22 cellular contexts compared by ENCODE assay signal in the genomic region with DNA sequence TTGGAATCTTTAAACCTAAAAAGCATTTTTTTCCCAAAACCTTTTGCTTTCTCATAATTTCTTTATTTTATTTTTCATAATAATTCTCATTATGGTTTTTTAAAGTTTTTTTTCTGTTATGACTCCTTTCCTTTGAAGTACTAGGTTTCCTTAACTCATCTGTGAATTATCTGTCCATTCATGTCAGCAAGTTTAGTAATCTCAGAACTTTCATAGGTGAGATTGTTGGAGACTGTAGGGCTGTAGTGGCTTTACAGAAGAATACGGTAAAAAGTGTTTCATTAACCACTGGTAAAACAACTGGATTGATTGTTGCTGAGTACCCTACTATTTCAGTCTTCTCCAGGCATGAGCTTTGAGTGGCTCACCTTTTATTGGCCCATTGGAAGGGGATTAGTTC.
A peak's percentile ranks its signal among the peaks of the same experiment; 100 is the strongest.
DNase-seq lines count a peak whose midpoint lies in the region; ATAC-seq, FAIRE-seq and TF ChIP-seq lines count a peak whose summit lies in the region.
"Had no signal": no experiment of that assay in that cellular context is flagged by ENCODE, and none has a peak within 500 bp of the region (broad histone marks: within the 10 kb centered on the region; RNA-seq: fewer than 3 reads in every experiment).

No MANE protein-coding gene starts in this region.

- CTCF ChIA-PET in HepG2 (lab: Yijun Ruan, JAX; ENCODE audit: low intra/inter-chr PET ratio, low total read pairs), result no interaction called here
- CTCF ChIA-PET in GM12878 (lab: Yijun Ruan, JAX), result no interaction called here

- POLR2A ChIA-PET in HepG2 (lab: Yijun Ruan, JAX), result no interaction called here
- POLR2A ChIA-PET in GM12878 (lab: Charles Lee), result no interaction called here

- H3K9me3 ChIP-seq in HepG2 (ENCODE audit: low read length) (no peaks in the 10 kb centered on the region), right lobe of liver (no peaks in the 10 kb centered on the region), GM12878 (replicated peaks; ENCODE audit: control insufficient read depth, insufficient read depth, low read length) (no peaks in the 10 kb centered on the region)
- H3K9me3 ChIP-seq: BE2C, BLaER1 had no signal

- no peak for ATAC-seq in HepG2
- ATAC-seq in right lobe of liver, result no peak
- ATAC-seq in GM12878, result no peak
- no peak for ATAC-seq in GM21381 (IDR thresholded peaks at IDR 0.05; ENCODE audit: unreplicated experiment)

- no peak for TF ChIP-seq EP300 in HepG2 (IDR thresholded peaks at IDR 0.05; ENCODE audit: low read depth in 2 of 2, low read length in 2 of 2)
- TF ChIP-seq EP300 in HepG2 (CRISPR knock-in tag; IDR thresholded peaks at IDR 0.05; ENCODE audit: borderline replicate concordance), result no peak
- TF ChIP-seq EP300 in GM12878 (IDR thresholded peaks at IDR 0.05; ENCODE audit: borderline replicate concordance in 1 of 2, control insufficient read depth in 1 of 2, low read depth in 2 of 2, low read length in 2 of 2), result no peak

- DNase-seq in HepG2 (ENCODE audit: low spot score), result no peak
- DNase-seq in right lobe of liver, result no peak
- no peak for DNase-seq in GM12878 (ENCODE audit: low read depth, low spot score)
- DNase-seq in GM13976 (ENCODE audit: low spot score), result no peak
- DNase-seq: ACHN; BE2C; C1 segment of cervical spinal cord; CD4-positive, alpha-beta memory T cell; CD8-positive, alpha-beta memory T cell; COR-L47; DMS 273 treated with DMSO at 0.1 percent for 48 hours; DMS153; DMS53; DMS79; DND-41; EL; GDM1 had no signal

- SMC1A ChIA-PET in GM12878 (lab: Charles Lee; ENCODE audit: uncharacterized antibody, unreplicated experiment), result no interaction called here

- TF ChIP-seq CTCF in HepG2 (CRISPR knock-in tag; IDR thresholded peaks at IDR 0.05) (no peak), right lobe of liver (IDR thresholded peaks at IDR 0.05) (no peak), GM12878 (IDR thresholded peaks at IDR 0.05 in 2 of 3, conservative IDR thresholded peaks at IDR 0.05 in 1 of 3; ENCODE audit: control insufficient read depth in 2 of 3, extremely low read depth in 1 of 3, insufficient read depth in 1 of 3, low read depth in 3 of 3, low read length in 3 of 3) (no peak), GM13976 (IDR thresholded peaks at IDR 0.05; ENCODE audit: borderline replicate concordance, control extremely low read depth, extremely low read depth, insufficient read depth, missing control alignments) (no peak)

- H2AFZ ChIP-seq in HepG2 (ENCODE audit: low read length) (no peak overlapping the region), GM12878 (ENCODE audit: control insufficient read depth, low read depth, low read length) (no peak overlapping the region)

- no peak for FAIRE-seq in HepG2 (lab: Jason Lieb, UNC)
- no peak for FAIRE-seq in GM12878 (lab: Jason Lieb, UNC)
- FAIRE-seq: GM12892, GM19239 had no signal

- no peak overlapping the region for H3K4me2 ChIP-seq in HepG2 (ENCODE audit: low read depth, low read length)
- no peak overlapping the region for H3K4me2 ChIP-seq in GM12878 (ENCODE audit: control insufficient read depth, insufficient read depth)
- H3K4me2 ChIP-seq: BLaER1 had no signal

- RAD21 ChIA-PET in GM12878 (lab: Charles Lee; ENCODE audit: unreplicated experiment), result no interaction called here

- H3K4me1 ChIP-seq in HepG2 (ENCODE audit: insufficient read depth, low read length), result no peaks in the 10 kb centered on the region
- no peaks in the 10 kb centered on the region for H3K4me1 ChIP-seq in right lobe of liver
- no peaks in the 10 kb centered on the region for H3K4me1 ChIP-seq in GM12878 (ENCODE audit: control insufficient read depth, insufficient read depth, low read length)
- H3K4me1 ChIP-seq: BE2C, BLaER1 had no signal

- intact Hi-C loops in HepG2 (cut with micrococcal nuclease; ENCODE audit: unreplicated experiment), result no loop called here
- intact Hi-C loops in right lobe of liver (cut with DNase I), result no loop called here
- intact Hi-C loops in GM12878 (cut with micrococcal nuclease; ENCODE audit: unreplicated experiment), result no loop called here

- H4K20me1 ChIP-seq in HepG2 (ENCODE audit: insufficient read depth, low read length) (no peaks in the 10 kb centered on the region), GM12878 (ENCODE audit: control insufficient read depth, insufficient read depth) (no peaks in the 10 kb centered on the region)
- H4K20me1 ChIP-seq: BLaER1 had no signal

- TF ChIP-seq POLR2A in HepG2 (IDR thresholded peaks at IDR 0.05; ENCODE audit: insufficient read depth in 1 of 2, low read depth in 2 of 2, low read length in 2 of 2) (no peak), right lobe of liver (IDR thresholded peaks at IDR 0.05) (no peak), GM12878 (IDR thresholded peaks at IDR 0.05; ENCODE audit: low read depth, low read length) (no peak)

- H3K9ac ChIP-seq in HepG2 (ENCODE audit: insufficient read depth, low read depth, low read length), result no peak overlapping the region
- H3K9ac ChIP-seq in GM12878 (ENCODE audit: control insufficient read depth, insufficient read depth, low read length), result no peak overlapping the region
- H3K9ac ChIP-seq: BLaER1 had no signal

- H3K27me3 ChIP-seq in HepG2 (ENCODE audit: control insufficient read depth in 1 of 2, insufficient read depth in 2 of 2, low read length in 2 of 2) (no peaks in the 10 kb centered on the region), right lobe of liver (no peaks in the 10 kb centered on the region), GM12878 (replicated peaks in 1 of 2; ENCODE audit: control insufficient read depth in 2 of 2, insufficient read depth in 2 of 2, low read length in 1 of 2) (no peaks in the 10 kb centered on the region)
- H3K27me3 ChIP-seq: BE2C had no signal

- H3K36me3 ChIP-seq in HepG2 (replicated peaks in 1 of 2; ENCODE audit: control insufficient read depth in 1 of 2, insufficient read depth in 2 of 2, low read length in 2 of 2) (no peaks in the 10 kb centered on the region), right lobe of liver (no peaks in the 10 kb centered on the region), GM12878 (ENCODE audit: control insufficient read depth in 2 of 2, insufficient read depth in 2 of 2, low read length in 1 of 2) (no peaks in the 10 kb centered on the region)
- H3K36me3 ChIP-seq: BE2C, BLaER1 had no signal

- H3K4me3 ChIP-seq in HepG2 (replicated peaks in 1 of 3; ENCODE audit: insufficient read depth in 1 of 3, low read depth in 2 of 3, low read length in 3 of 3), result no peak overlapping the region
- H3K4me3 ChIP-seq in right lobe of liver, result no peak overlapping the region
- H3K4me3 ChIP-seq in GM12878, result no peak overlapping the region
- H3K4me3 ChIP-seq: BLaER1 had no signal

- H3K27ac ChIP-seq in HepG2 (ENCODE audit: extremely low read length, insufficient read depth, low read length) (no peak overlapping the region), right lobe of liver (no peak overlapping the region), GM12878 (ENCODE audit: control insufficient read depth, insufficient read depth) (no peak overlapping the region)
- H3K27ac ChIP-seq: 22Rv1, BLaER1 had no signal

- in situ Hi-C loops in HepG2 (cut with HindIII; ENCODE audit: extremely low pct_ligation_motif_present, low pct_unique_long_range_greater_than_20kb), result no loop called here
- in situ Hi-C loops in GM12878 (cut with MboI), result no loop called here
- in situ Hi-C loops in GM13976 (cut with MboI; ENCODE audit: low sequenced_read_pairs, unreplicated experiment), result no loop called here

- WGBS in HepG2 (ENCODE audit: low lambda C conversion rate), result 0% methylated on average over 1 of the region's 1 CpG
- 33% methylated on average over 1 of the region's 1 CpG for WGBS in right lobe of liver (ENCODE audit: insufficient coverage, low coverage, low lambda C conversion rate, missing lambda C conversion rate)
- WGBS in GM12878 (ENCODE audit: insufficient coverage, insufficient replicate concordance, low lambda C conversion rate, missing lambda C conversion rate), result 0% methylated on average over 1 of the region's 1 CpG

- no TSS peak for BruUV-seq in HepG2 (replicated peaks; lab: Mats Ljungman, UMichigan)
- BruUV-seq in GM12878 (replicated peaks; lab: Mats Ljungman, UMichigan), result no TSS peak

- TF ChIP-seq RAD21 in HepG2 (CRISPR knock-in tag; IDR thresholded peaks at IDR 0.05), result no peak
- TF ChIP-seq RAD21 in GM12878 (IDR thresholded peaks at IDR 0.05; ENCODE audit: insufficient read depth, low read depth, low read length), result no peak

- no peaks in the 10 kb centered on the region for H3K79me2 ChIP-seq in HepG2 (ENCODE audit: insufficient read depth, low read length)
- no peaks in the 10 kb centered on the region for H3K79me2 ChIP-seq in GM12878 (ENCODE audit: control insufficient read depth, insufficient read depth, low read length)

TF ChIP-seq in HepG2, 621 proteins besides CTCF, POLR2A, EP300 and RAD21:
- TF ChIP-seq GZF1 (CRISPR knock-in tag; IDR thresholded peaks at IDR 0.05) (0 out of 2 replicates have a peak, but pooled peaks have one; percentile 39), JUNB (CRISPR knock-in tag; IDR thresholded peaks at IDR 0.05; ENCODE audit: borderline replicate concordance) (no peak)

TF ChIP-seq in GM12878, 131 proteins besides CTCF, POLR2A, EP300 and RAD21 (continues in another document):
- no peak for TF ChIP-seq NFXL1 (IDR thresholded peaks at IDR 0.05; ENCODE audit: borderline replicate concordance)
- TF ChIP-seq, protein P1, sequence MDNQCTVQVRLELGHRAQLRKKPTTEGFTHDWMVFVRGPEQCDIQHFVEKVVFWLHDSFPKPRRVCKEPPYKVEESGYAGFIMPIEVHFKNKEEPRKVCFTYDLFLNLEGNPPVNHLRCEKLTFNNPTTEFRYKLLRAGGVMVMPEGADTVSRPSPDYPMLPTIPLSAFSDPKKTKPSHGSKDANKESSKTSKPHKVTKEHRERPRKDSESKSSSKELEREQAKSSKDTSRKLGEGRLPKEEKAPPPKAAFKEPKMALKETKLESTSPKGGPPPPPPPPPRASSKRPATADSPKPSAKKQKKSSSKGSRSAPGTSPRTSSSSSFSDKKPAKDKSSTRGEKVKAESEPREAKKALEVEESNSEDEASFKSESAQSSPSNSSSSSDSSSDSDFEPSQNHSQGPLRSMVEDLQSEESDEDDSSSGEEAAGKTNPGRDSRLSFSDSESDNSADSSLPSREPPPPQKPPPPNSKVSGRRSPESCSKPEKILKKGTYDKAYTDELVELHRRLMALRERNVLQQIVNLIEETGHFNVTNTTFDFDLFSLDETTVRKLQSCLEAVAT (IDR thresholded peaks at IDR 0.05), result no peak
- TF ChIP-seq NBN (IDR thresholded peaks at IDR 0.05), result no peak
